ENCODE assay signal across 17 cellular contexts in the genomic region with DNA sequence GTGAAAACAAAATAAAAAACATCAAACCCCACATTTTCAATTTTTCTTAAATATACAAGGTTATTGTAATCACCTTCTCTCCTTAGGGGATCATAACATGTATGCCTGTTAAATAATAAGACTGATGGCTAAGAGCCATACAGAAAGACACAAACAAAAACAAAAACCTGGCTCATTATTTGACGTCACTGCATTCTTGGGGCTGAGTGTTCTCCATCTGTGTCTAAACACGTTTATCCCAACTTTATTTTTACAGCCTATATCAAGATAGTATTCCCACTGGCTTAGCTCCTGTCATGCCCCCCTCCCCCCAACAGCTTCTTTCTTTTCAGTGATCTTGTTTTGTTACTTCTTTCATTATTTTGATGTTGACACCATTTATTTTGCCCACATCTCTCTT.
DNase-seq lines count a peak whose midpoint lies in the region; ATAC-seq and TF ChIP-seq lines count a peak whose summit lies in the region.
"Had no signal": no experiment of that assay in that cellular context is flagged by ENCODE, and none has a peak within 500 bp of the region (broad histone marks: within the 10 kb centered on the region; RNA-seq: fewer than 3 reads in every experiment).

No MANE protein-coding gene starts in this region.

- H3K36me3 Mint-ChIP-seq in MCF 10A (ENCODE audit: insufficient read depth, unreplicated experiment) (no peaks in the 10 kb centered on the region), Calu3 (ENCODE audit: insufficient read depth, unreplicated experiment) (no peaks in the 10 kb centered on the region)

- BruUV-seq in MCF 10A (replicated peaks; lab: Mats Ljungman, UMichigan) (no TSS peak), Calu3 (replicated peaks; lab: Mats Ljungman, UMichigan) (no TSS peak)

- no peaks in the 10 kb centered on the region for H3K9me3 ChIP-seq in breast epithelium
- H3K9me3 ChIP-seq: A549 had no signal

- intact Hi-C loops in MCF 10A (cut with micrococcal nuclease) = no loop called here
- intact Hi-C loops in breast epithelium (cut with DNase I; ENCODE audit: low total_unique reads) = no loop called here
- intact Hi-C loops in Calu3 (cut with micrococcal nuclease; ENCODE audit: unreplicated experiment) = no loop called here

- DNase-seq in MCF 10A (ENCODE audit: unreplicated experiment) (peak; percentile 27), breast epithelium (ENCODE audit: low spot score in 2 of 2) (no peak), epithelial cell of esophagus (ENCODE audit: low read depth) (peak; percentile 72), foreskin keratinocyte (peak; percentile 27 to 73), Calu3 (no peak), inferior parietal cortex (ENCODE audit: extremely low spot score) (no peak), coronary artery (ENCODE audit: low spot score) (no peak)
- DNase-seq: AML-193; CD4-positive, alpha-beta T cell; DMS79 treated with DMSO at 0.1 percent for 48 hours; EL; H9 had no signal

- H3K27me3 Mint-ChIP-seq in MCF 10A (ENCODE audit: insufficient read depth, unreplicated experiment) = no peaks in the 10 kb centered on the region
- no peaks in the 10 kb centered on the region for H3K27me3 Mint-ChIP-seq in Calu3 (ENCODE audit: unreplicated experiment)

- H3K4me1 ChIP-seq in breast epithelium (no peaks in the 10 kb centered on the region), foreskin keratinocyte (peaks cover 6% of the 10 kb centered on the region)
- H3K4me1 ChIP-seq: A549 had no signal

- POLR2A ChIA-PET in MCF 10A (lab: Yijun Ruan, JAX) = interaction anchor here (1.0 kb wide), 1 partner anchor 189 kb away, joined by 3 read pairs; no protein-coding TSS in a partner anchor

- no peaks in the 10 kb centered on the region for H3K36me3 ChIP-seq in breast epithelium

- no peak overlapping the region for H3K4me3 ChIP-seq in breast epithelium
- H3K4me3 ChIP-seq in epithelial cell of esophagus (ENCODE audit: low read length) = no peak overlapping the region
- H3K4me3 ChIP-seq in coronary artery = no peak overlapping the region
- H3K4me3 ChIP-seq: A549, GM12878 had no signal

- no peak for TF ChIP-seq POLR2A in breast epithelium (IDR thresholded peaks at IDR 0.05)

- CTCF ChIA-PET in MCF 10A (lab: Yijun Ruan, JAX) (no interaction called here), Calu3 (lab: Charles Lee) (no interaction called here)

- no peak overlapping the region for H3K27ac Mint-ChIP-seq in MCF 10A (ENCODE audit: low read depth, unreplicated experiment)
- H3K27ac Mint-ChIP-seq in Calu3 (ENCODE audit: unreplicated experiment) = no peak overlapping the region
- H3K27ac Mint-ChIP-seq: CD4-positive, alpha-beta T cell; H9 had no signal

- peak; percentile 79 for ATAC-seq in foreskin keratinocyte
- ATAC-seq: A549, GM12878, HepG2 had no signal

- H3K4me3 Mint-ChIP-seq in MCF 10A (ENCODE audit: unreplicated experiment) (no peak overlapping the region), Calu3 (ENCODE audit: low read depth, unreplicated experiment) (no peak overlapping the region)
- H3K4me3 Mint-ChIP-seq: CD4-positive, alpha-beta T cell; H9 had no signal

- TF ChIP-seq CTCF in MCF 10A (IDR thresholded peaks at IDR 0.05; ENCODE audit: unreplicated experiment) = no peak
- no peak for TF ChIP-seq CTCF in breast epithelium (IDR thresholded peaks at IDR 0.05)
- TF ChIP-seq CTCF in epithelial cell of esophagus (IDR thresholded peaks at IDR 0.05; ENCODE audit: insufficient read depth, low read depth, low read length, missing control alignments) = no peak
- no peak for TF ChIP-seq CTCF in foreskin keratinocyte (conservative IDR thresholded peaks at IDR 0.05)
- TF ChIP-seq CTCF in Calu3 (IDR thresholded peaks at IDR 0.05; ENCODE audit: unreplicated experiment) = no peak
- TF ChIP-seq CTCF in coronary artery (IDR thresholded peaks at IDR 0.05) = no peak

- H3K27me3 ChIP-seq in breast epithelium (no peaks in the 10 kb centered on the region), foreskin keratinocyte (no peaks in the 10 kb centered on the region)

- H3K4me1 Mint-ChIP-seq in MCF 10A (ENCODE audit: insufficient read depth, unreplicated experiment) (peaks cover 23% of the 10 kb centered on the region), Calu3 (ENCODE audit: low read depth, unreplicated experiment) (peaks cover 12% of the 10 kb centered on the region)

- H3K27ac ChIP-seq in breast epithelium (no peak overlapping the region), foreskin keratinocyte (peak overlapping the region; percentile 56), coronary artery (no peak overlapping the region)
- H3K27ac ChIP-seq: 22Rv1, A549, C4-2B had no signal

- H3K9me3 Mint-ChIP-seq in MCF 10A (ENCODE audit: unreplicated experiment) (no peaks in the 10 kb centered on the region), Calu3 (ENCODE audit: low read depth, unreplicated experiment) (peaks cover 2% of the 10 kb centered on the region)
- H3K9me3 Mint-ChIP-seq: CD4-positive, alpha-beta T cell; H9 had no signal

Comparison
In these comparisons a context has a peak if more than half of its experiments do, and no peak if none do; other contexts are left out.
1. DNase-seq: peak in MCF 10A (single experiment), epithelial cell of esophagus (single experiment) and foreskin keratinocyte (2 of 2); none in breast epithelium (0 of 2), Calu3 (single experiment), inferior parietal cortex (single experiment) and coronary artery (single experiment).